Comparison of ENCODE assay signal across 14 cellular contexts in genomic region chr6:11021003-11021402, GRCh38. TPM values are rescaled to one million over a fixed set of nuclear protein-coding genes. Genes with fewer than 3 reads are reported as not detected.
DNase-seq lines count a peak whose midpoint lies in the region; ATAC-seq and TF ChIP-seq lines count a peak whose summit lies in the region.
"Had no signal": no experiment of that assay in that cellular context is flagged by ENCODE, and none has a peak within 500 bp of the region (broad histone marks: within the 10 kb centered on the region; RNA-seq: fewer than 3 reads in every experiment).

No MANE protein-coding gene starts in this region.

- intact Hi-C loops in IMR-90 (cut with micrococcal nuclease) (no loop called here), right cardiac atrium (cut with DNase I) (no loop called here)
- intact Hi-C loops in CD4-positive, alpha-beta memory T cell (cut with micrococcal nuclease): no loop called here

- H3K79me1 ChIP-seq in IMR-90 (ENCODE audit: low read depth in 1 of 2, low read length in 2 of 2): no peaks in the 10 kb centered on the region; a peak in 1 of 4 replicates

- TF ChIP-seq CTCF in IMR-90 (conservative IDR thresholded peaks at IDR 0.05; ENCODE audit: low read depth, low read length) (no peak), WTC11 (IDR thresholded peaks at IDR 0.05) (no peak), endodermal cell (conservative IDR thresholded peaks at IDR 0.05) (no peak)

- H3K18ac ChIP-seq in IMR-90 (ENCODE audit: low read depth, low read length): no peak overlapping the region

- no peaks in the 10 kb centered on the region for H3K27me3 Mint-ChIP-seq in WTC11 (ENCODE audit: low read depth)
- peaks cover 2% of the 10 kb centered on the region for H3K27me3 Mint-ChIP-seq in endodermal cell (ENCODE audit: insufficient read depth)
- peaks cover 8 to 25% of the 10 kb centered on the region in 2 donors for H3K27me3 Mint-ChIP-seq in CD4-positive, alpha-beta memory T cell

- TF ChIP-seq POLR2A in IMR-90 (IDR thresholded peaks at IDR 0.05; ENCODE audit: low read depth, low read length): no peak

- H3K9me3 ChIP-seq in IMR-90 (ENCODE audit: control insufficient read depth, insufficient read depth, low read length) (no peaks in the 10 kb centered on the region), right cardiac atrium (ENCODE audit: control insufficient read depth, low read length) (no peaks in the 10 kb centered on the region), endodermal cell (ENCODE audit: control insufficient read depth, low read length) (no peaks in the 10 kb centered on the region)
- no peaks in the 10 kb centered on the region for H3K9me3 ChIP-seq in CD4-positive, alpha-beta memory T cell (ENCODE audit: control insufficient read depth in 1 of 2, low read length in 2 of 2)
- H3K9me3 ChIP-seq: BLaER1 treated with 17β-estradiol and CSF1 and Interleukin-3, amounts not matched to agents 10 nM and 100 nM; SJSA1 had no signal

- H2BK20ac ChIP-seq in IMR-90 (ENCODE audit: low read depth, low read length): no peak overlapping the region

- H3K36me3 ChIP-seq in IMR-90 (ENCODE audit: control insufficient read depth, insufficient read depth, low read length): no peaks in the 10 kb centered on the region
- H3K36me3 ChIP-seq in endodermal cell (ENCODE audit: control insufficient read depth, insufficient read depth, low read length): peaks cover 12% of the 10 kb centered on the region
- H3K36me3 ChIP-seq in CD4-positive, alpha-beta memory T cell (ENCODE audit: insufficient read depth, low read length): no peaks in the 10 kb centered on the region
- H3K36me3 ChIP-seq: SJSA1 had no signal

- H3K23ac ChIP-seq in IMR-90 (ENCODE audit: low read depth, low read length): no peak overlapping the region

- DNase-seq in COLO829 (ENCODE audit: low spot score): peak; percentile 54
- no peak for DNase-seq in IMR-90
- no peak for DNase-seq in WTC11 (ENCODE audit: low spot score)
- no peak for DNase-seq in right cardiac atrium
- DNase-seq in hippocampal formation (lab: John Stamatoyannopoulos, UW): no peak
- no peak for DNase-seq in endodermal cell
- DNase-seq in CD4-positive, alpha-beta memory T cell: no peak
- DNase-seq: COR-L47, H9, NCI-H146, NCI-H2107 had no signal

- no peak overlapping the region for H3K4me2 ChIP-seq in IMR-90 (ENCODE audit: low read depth, low read length)
- H3K4me2 ChIP-seq: BLaER1 treated with 17β-estradiol and CSF1 and Interleukin-3, amounts not matched to agents 10 nM and 100 nM had no signal

- no peak overlapping the region for H2BK5ac ChIP-seq in IMR-90 (ENCODE audit: low read depth, low read length, poor library complexity, severe bottlenecking)

- H3K9me3 Mint-ChIP-seq in WTC11 (no peaks in the 10 kb centered on the region), endodermal cell (no peaks in the 10 kb centered on the region)
- no peaks in the 10 kb centered on the region for H3K9me3 Mint-ChIP-seq in CD4-positive, alpha-beta memory T cell
- H3K9me3 Mint-ChIP-seq: H9 had no signal

- H4K91ac ChIP-seq in IMR-90 (ENCODE audit: insufficient read depth, low read depth, low read length): no peak overlapping the region

- H3K27ac Mint-ChIP-seq in WTC11: no peak overlapping the region
- H3K27ac Mint-ChIP-seq in endodermal cell: no peak overlapping the region
- H3K27ac Mint-ChIP-seq in CD4-positive, alpha-beta memory T cell: no peak overlapping the region
- H3K27ac Mint-ChIP-seq: H9 had no signal

- H2AK5ac ChIP-seq in IMR-90 (ENCODE audit: low read depth, low read length): no peak overlapping the region

- no peak overlapping the region for H2AK9ac ChIP-seq in IMR-90 (replicated peaks; ENCODE audit: low read depth, low read length, poor library complexity)

- no peak overlapping the region for H2AFZ ChIP-seq in IMR-90 (replicated peaks; ENCODE audit: low read length, poor library complexity)

- H3K4me3 Mint-ChIP-seq in WTC11: no peak overlapping the region
- no peak overlapping the region for H3K4me3 Mint-ChIP-seq in endodermal cell
- H3K4me3 Mint-ChIP-seq in CD4-positive, alpha-beta memory T cell: no peak overlapping the region
- H3K4me3 Mint-ChIP-seq: H9 had no signal

- no peak overlapping the region for H3K56ac ChIP-seq in IMR-90 (ENCODE audit: extremely low read depth, insufficient read depth, low read length)

- H3K27ac ChIP-seq in IMR-90 (ENCODE audit: insufficient read depth, low read length) (no peak overlapping the region), right cardiac atrium (ENCODE audit: low read length) (no peak overlapping the region), endodermal cell (ENCODE audit: low read depth, low read length) (no peak overlapping the region)
- H3K27ac ChIP-seq in CD4-positive, alpha-beta memory T cell (ENCODE audit: low read depth, low read length): no peak overlapping the region
- H3K27ac ChIP-seq: BLaER1 treated with 17β-estradiol and CSF1 and Interleukin-3, amounts not matched to agents 10 nM and 100 nM; SJSA1 had no signal

- ATAC-seq in IMR-90 (ENCODE audit: low read depth): no peak
- peak; percentile 23; the same call in 1 of the 2 replicates for ATAC-seq in WTC11
- ATAC-seq in right cardiac atrium: peak; percentile 67 to 75
- ATAC-seq: GM12878 had no signal

- WGBS in IMR-90 (ENCODE audit: extremely low coverage in 2 of 2, insufficient read length in 1 of 2), 2 experiments: 67% methylated on average over 1 of the region's 2 CpGs; no CpG with 5 or more reads in 1 of the 2 experiments
- WGBS in right cardiac atrium: 44% methylated on average over 2 of the region's 2 CpGs
- WGBS in endodermal cell (ENCODE audit: insufficient coverage in 1 of 2, insufficient read length in 1 of 2), 2 experiments: 90 to 92% methylated on average over 2 of the region's 2 CpGs

- TF ChIP-seq RAD21 in IMR-90 (IDR thresholded peaks at IDR 0.05; ENCODE audit: low read length): no peak

- H3K27me3 ChIP-seq in IMR-90 (ENCODE audit: control insufficient read depth, insufficient read depth, low read length) (no peaks in the 10 kb centered on the region), right cardiac atrium (ENCODE audit: control insufficient read depth, insufficient read depth) (no peaks in the 10 kb centered on the region), endodermal cell (ENCODE audit: control insufficient read depth, insufficient read depth, low read length, poor library complexity, severe bottlenecking) (no peaks in the 10 kb centered on the region)
- no peaks in the 10 kb centered on the region for H3K27me3 ChIP-seq in CD4-positive, alpha-beta memory T cell (ENCODE audit: insufficient read depth, low read length)
- H3K27me3 ChIP-seq: BLaER1 treated with 17β-estradiol and CSF1 and Interleukin-3, amounts not matched to agents 10 nM and 100 nM; SJSA1 had no signal

- in situ Hi-C loops in IMR-90 (cut with MboI; ENCODE audit: low sequenced_read_pairs): no loop called here

- POLR2A ChIA-PET in IMR-90 (lab: Charles Lee; ENCODE audit: unreplicated experiment) (no interaction called here), WTC11 (lab: Charles Lee) (no interaction called here)
- POLR2A ChIA-PET in CD4-positive, alpha-beta memory T cell (lab: Charles Lee; ENCODE audit: partially characterized antibody): no interaction called here

- H4K8ac ChIP-seq in IMR-90 (ENCODE audit: low read depth in 2 of 2, low read length in 2 of 2): no peak overlapping the region

- H3K14ac ChIP-seq in IMR-90 (replicated peaks; ENCODE audit: low read depth, low read length): no peak overlapping the region

- H3K36me3 Mint-ChIP-seq in WTC11 (no peaks in the 10 kb centered on the region), endodermal cell (ENCODE audit: low read depth) (no peaks in the 10 kb centered on the region)
- H3K36me3 Mint-ChIP-seq in CD4-positive, alpha-beta memory T cell: no peaks in the 10 kb centered on the region

- CTCF ChIA-PET in IMR-90 (lab: Yijun Ruan, JAX): no interaction called here
- CTCF ChIA-PET in WTC11 (lab: Charles Lee): interaction anchor here (1.0 kb wide), 1 partner anchor 67 kb away, joined by 4 read pairs; no protein-coding TSS in a partner anchor
- CTCF ChIA-PET in CD4-positive, alpha-beta memory T cell (lab: Charles Lee; ENCODE audit: partially characterized antibody): no interaction called here

- no peak overlapping the region for H4K5ac ChIP-seq in IMR-90 (ENCODE audit: low read depth, low read length)

- H3K4me1 ChIP-seq in IMR-90 (ENCODE audit: control insufficient read depth, insufficient read depth, low read length) (no peaks in the 10 kb centered on the region), right cardiac atrium (ENCODE audit: control insufficient read depth, insufficient read depth, low read length) (peaks cover 6% of the 10 kb centered on the region), endodermal cell (ENCODE audit: control insufficient read depth, insufficient read depth, low read length) (peaks cover 39% of the 10 kb centered on the region)
- no peaks in the 10 kb centered on the region for H3K4me1 ChIP-seq in CD4-positive, alpha-beta memory T cell (ENCODE audit: insufficient read depth, low read length)
- H3K4me1 ChIP-seq: SJSA1 had no signal

- peaks cover 39% of the 10 kb centered on the region for H3K4me1 Mint-ChIP-seq in WTC11
- H3K4me1 Mint-ChIP-seq in endodermal cell: peaks cover 32% of the 10 kb centered on the region
- no peaks in the 10 kb centered on the region for H3K4me1 Mint-ChIP-seq in CD4-positive, alpha-beta memory T cell

- H3K9me1 ChIP-seq in IMR-90 (ENCODE audit: insufficient read depth, low read length): no peaks in the 10 kb centered on the region; the same call in 1 of the 2 replicates

- H2BK15ac ChIP-seq in IMR-90 (ENCODE audit: low read depth, low read length): no peak overlapping the region

- no peak overlapping the region for H3K9ac ChIP-seq in IMR-90 (ENCODE audit: low read depth, low read length)
- no peak overlapping the region for H3K9ac ChIP-seq in endodermal cell (ENCODE audit: extremely low read depth, low read length, poor library complexity, severe bottlenecking)
- H3K9ac ChIP-seq: BLaER1 treated with 17β-estradiol and CSF1 and Interleukin-3, amounts not matched to agents 10 nM and 100 nM had no signal

- H3K4me3 ChIP-seq in IMR-90 (ENCODE audit: insufficient read depth, low read depth, low read length) (no peak overlapping the region), right cardiac atrium (ENCODE audit: low read length) (no peak overlapping the region), endodermal cell (ENCODE audit: low read length) (no peak overlapping the region)
- no peak overlapping the region for H3K4me3 ChIP-seq in CD4-positive, alpha-beta memory T cell (ENCODE audit: low read length in 2 of 2)
- H3K4me3 ChIP-seq: BLaER1 treated with 17β-estradiol and CSF1 and Interleukin-3, amounts not matched to agents 10 nM and 100 nM; GM12878; SJSA1 had no signal

- no TSS peak for BruUV-seq in IMR-90 (replicated peaks; lab: Mats Ljungman, UMichigan)

- dilution Hi-C loops in IMR-90 (cut with HindIII; ENCODE audit: low sequenced_read_pairs, unreplicated experiment): no loop called here

- 0 out of 2 replicates have a peak overlapping the region, but pooled peaks have one; percentile 5 for H2BK120ac ChIP-seq in IMR-90 (ENCODE audit: low read depth, low read length)

- no peak overlapping the region; the same call in 1 of the 2 replicates for H3K4ac ChIP-seq in IMR-90 (ENCODE audit: low read depth, low read length)

- no peaks in the 10 kb centered on the region for H4K20me1 ChIP-seq in IMR-90 (ENCODE audit: insufficient read depth, low read length)

RNA-seq across cellular contexts. Expression of gene ELOVL2, which starts 23.1 kb away (rescaled TPM):
- total RNA-seq in IMR-90 (2012; rRNA removed): 7.9 and 10.6 TPM in 2 replicates
- 5.2 and 6.3 TPM in 2 replicates for polyA plus RNA-seq in IMR-90 (2012; rRNA removed)
- polyA plus RNA-seq in IMR-90 (2012; cell fraction: cytosol; rRNA removed): 1.6 and 1.7 TPM in 2 replicates
- polyA plus RNA-seq in IMR-90 (2012; cell fraction: nucleus; rRNA removed; ENCODE audit: low replicate concordance): 1.0 and 9.0 TPM in 2 replicates
- total RNA-seq in WTC11 (2021): 1.0 to 2.0 TPM (median 1.1 TPM) in 3 replicates
- total RNA-seq in right cardiac atrium: 1 to 10 TPM in 2 of 4 donors, under 1 TPM in 2; 0.61 to 1.3 (median 0.97) TPM
- 1.4 TPM for polyA plus RNA-seq in right cardiac atrium
- 10 to 100 TPM in 1 of 2 donors, 1 to 10 TPM in 1; 7.3 to 14.1 TPM for total RNA-seq in endodermal cell
- 13.2 TPM for polyA plus RNA-seq in endodermal cell (2013, experiment 1 of 2)
- 16.8 TPM for polyA plus RNA-seq in endodermal cell (2013, experiment 2 of 2)
- total RNA-seq in CD4-positive, alpha-beta memory T cell: not detected
- not detected for polyA plus RNA-seq in CD4-positive, alpha-beta memory T cell
- total RNA-seq: GM12878 had no signal
